ENCODE assay signal across 24 cellular contexts in the genomic region with DNA sequence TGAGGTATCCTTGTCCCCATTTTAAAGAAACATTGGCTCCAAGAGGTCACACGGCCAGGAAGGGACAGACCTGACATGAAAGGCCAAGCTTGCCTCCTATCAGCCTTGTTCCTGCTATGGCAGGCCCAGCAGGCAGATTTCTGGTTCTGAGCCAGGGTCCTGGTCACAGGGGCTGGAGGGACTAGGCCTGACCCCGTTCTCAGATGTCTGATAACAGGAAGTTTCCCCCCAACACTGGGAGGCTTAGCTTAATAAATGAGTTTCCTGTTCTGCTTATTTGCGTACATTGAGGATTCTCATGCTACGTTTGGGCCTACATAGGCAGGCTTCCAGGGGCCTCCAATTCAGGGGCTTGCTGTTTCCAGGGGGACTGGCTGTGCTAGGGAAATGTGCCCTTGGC.
"Had no signal": no experiment of that assay in that cellular context is flagged by ENCODE, and none has a peak within 500 bp of the region (broad histone marks: within the 10 kb centered on the region; RNA-seq: fewer than 3 reads in every experiment).

No MANE protein-coding gene starts in this region.

- H3K27ac Mint-ChIP-seq: activated CD4-positive, alpha-beta T cell treated with anti-CD3 and anti-CD28 coated beads, Interleukin-2, amount 10 ng/mL, durations not matched to agents 7 days and 5 days; activated CD8-positive, alpha-beta memory T cell treated with anti-CD3 and anti-CD28 coated beads, Interleukin-2, amount 10 ng/mL, durations not matched to agents 7 days and 5 days; activated CD8-positive, alpha-beta T cell treated with anti-CD3 and anti-CD28 coated beads for 36 hours; activated naive CD4-positive, alpha-beta T cell treated with anti-CD3 and anti-CD28 coated beads, Interleukin-2, amount 10 ng/mL, durations not matched to agents 7 days and 5 days; dendritic cell treated with granulocyte-macrophage colony-stimulating factor and Interleukin-4, amounts not matched to agents 40 ng/mL and 50 ng/mL, for 4 days; naive thymus-derived CD4-positive, alpha-beta T cell; neural progenitor cell; stimulated activated effector memory CD8-positive, alpha-beta T cell treated with anti-CD3 and anti-CD28 coated beads, Interleukin-12 subunit alpha, Interleukin-12 subunit beta, amount 100 ng/mL, for 72 hours had no signal

- H3K9ac ChIP-seq: neural progenitor cell had no signal

- H3K36me3 ChIP-seq: heart right ventricle, neural progenitor cell, stomach, suprapubic skin, transverse colon had no signal

- H3K36me3 Mint-ChIP-seq: activated CD8-positive, alpha-beta memory T cell treated with anti-CD3 and anti-CD28 coated beads, Interleukin-2, amount 10 ng/mL, durations not matched to agents 7 days and 5 days; activated naive CD4-positive, alpha-beta T cell treated with anti-CD3 and anti-CD28 coated beads, Interleukin-2, amount 10 ng/mL, durations not matched to agents 7 days and 5 days; stimulated activated effector memory CD8-positive, alpha-beta T cell treated with anti-CD3 and anti-CD28 coated beads, Interleukin-12 subunit alpha, Interleukin-12 subunit beta, amount 100 ng/mL, for 72 hours had no signal

- H3K4me3 ChIP-seq: body of pancreas, heart right ventricle, lung, neural progenitor cell, stomach, suprapubic skin, transverse colon had no signal

- H3K27me3 ChIP-seq: body of pancreas, heart right ventricle, neural progenitor cell, stomach, suprapubic skin, transverse colon had no signal

- H3K27me3 Mint-ChIP-seq: activated CD4-positive, alpha-beta T cell treated with anti-CD3 and anti-CD28 coated beads, Interleukin-2, amount 10 ng/mL, durations not matched to agents 7 days and 5 days; activated CD8-positive, alpha-beta memory T cell treated with anti-CD3 and anti-CD28 coated beads, Interleukin-2, amount 10 ng/mL, durations not matched to agents 7 days and 5 days; activated CD8-positive, alpha-beta T cell treated with anti-CD3 and anti-CD28 coated beads for 36 hours had no signal

- H3K9me3 ChIP-seq: body of pancreas, stomach, suprapubic skin, transverse colon had no signal

- ATAC-seq: activated CD4-positive, CD25-positive, alpha-beta regulatory T cell treated with anti-CD3 and anti-CD28 coated beads, Interleukin-2, amount 50 U/mL, for 24 hours; activated CD8-positive, alpha-beta memory T cell treated with anti-CD3 and anti-CD28 coated beads, Interleukin-2, amount 10 ng/mL, durations not matched to agents 7 days and 5 days; activated CD8-positive, alpha-beta T cell treated with anti-CD3 and anti-CD28 coated beads for 36 hours; body of pancreas; left colon; naive thymus-derived CD4-positive, alpha-beta T cell; stimulated activated effector memory CD8-positive, alpha-beta T cell treated with anti-CD3 and anti-CD28 coated beads, Interleukin-12 subunit alpha, Interleukin-12 subunit beta, amount 100 ng/mL, for 72 hours had no signal

- H3K27ac ChIP-seq: body of pancreas, neural progenitor cell, stomach, suprapubic skin, transverse colon, VCaP had no signal

- H3K4me2 ChIP-seq: neural progenitor cell had no signal

- H3K4me1 Mint-ChIP-seq: activated CD8-positive, alpha-beta memory T cell treated with anti-CD3 and anti-CD28 coated beads, Interleukin-2, amount 10 ng/mL, durations not matched to agents 7 days and 5 days had no signal

- DNase-seq: activated CD4-positive, alpha-beta T cell treated with anti-CD3 and anti-CD28 coated beads, Interleukin-2, amount 10 ng/mL, durations not matched to agents 7 days and 5 days; activated CD8-positive, alpha-beta memory T cell treated with anti-CD3 and anti-CD28 coated beads, Interleukin-2, amount 10 ng/mL, durations not matched to agents 7 days and 5 days; activated CD8-positive, alpha-beta T cell treated with anti-CD3 and anti-CD28 coated beads for 36 hours; activated effector memory CD4-positive, alpha-beta T cell treated with anti-CD3 and anti-CD28 coated beads, Interleukin-2, amount 50 U/mL, for 16 hours; activated naive CD4-positive, alpha-beta T cell treated with anti-CD3 and anti-CD28 coated beads, Interleukin-2, amount 10 ng/mL, durations not matched to agents 7 days and 5 days; activated T-cell treated with anti-CD3 and anti-CD28 coated beads for 4 hours; body of pancreas; caudate nucleus; effector CD4-positive, alpha-beta T cell; foreskin fibroblast; heart right ventricle; left colon; naive thymus-derived CD4-positive, alpha-beta T cell; retina; stimulated activated CD4-positive, alpha-beta T cell treated with anti-CD3 and anti-CD28 coated beads, Interleukin-1b, Interleukin-23, amount 100 ng/mL, for 48 hours; stomach; transverse colon had no signal

- H3K4me1 ChIP-seq: body of pancreas, neural progenitor cell, suprapubic skin had no signal

- H2AFZ ChIP-seq: neural progenitor cell had no signal

- H3K4me3 Mint-ChIP-seq: activated CD4-positive, alpha-beta T cell treated with anti-CD3 and anti-CD28 coated beads, Interleukin-2, amount 10 ng/mL, durations not matched to agents 7 days and 5 days; activated CD8-positive, alpha-beta memory T cell treated with anti-CD3 and anti-CD28 coated beads, Interleukin-2, amount 10 ng/mL, durations not matched to agents 7 days and 5 days; activated CD8-positive, alpha-beta T cell treated with anti-CD3 and anti-CD28 coated beads for 36 hours; activated naive CD4-positive, alpha-beta T cell treated with anti-CD3 and anti-CD28 coated beads, Interleukin-2, amount 10 ng/mL, durations not matched to agents 7 days and 5 days; dendritic cell treated with granulocyte-macrophage colony-stimulating factor and Interleukin-4, amounts not matched to agents 40 ng/mL and 50 ng/mL, for 4 days; naive thymus-derived CD4-positive, alpha-beta T cell; neural progenitor cell; stimulated activated effector memory CD8-positive, alpha-beta T cell treated with anti-CD3 and anti-CD28 coated beads, Interleukin-12 subunit alpha, Interleukin-12 subunit beta, amount 100 ng/mL, for 72 hours had no signal

- H3K9me3 Mint-ChIP-seq: activated CD4-positive, alpha-beta T cell treated with anti-CD3 and anti-CD28 coated beads, Interleukin-2, amount 10 ng/mL, durations not matched to agents 7 days and 5 days; activated CD8-positive, alpha-beta T cell treated with anti-CD3 and anti-CD28 coated beads for 36 hours; activated naive CD4-positive, alpha-beta T cell treated with anti-CD3 and anti-CD28 coated beads, Interleukin-2, amount 10 ng/mL, durations not matched to agents 7 days and 5 days; dendritic cell treated with granulocyte-macrophage colony-stimulating factor and Interleukin-4, amounts not matched to agents 40 ng/mL and 50 ng/mL, for 4 days; stimulated activated effector memory CD8-positive, alpha-beta T cell treated with anti-CD3 and anti-CD28 coated beads, Interleukin-12 subunit alpha, Interleukin-12 subunit beta, amount 100 ng/mL, for 72 hours had no signal
